In the genomic region with DNA sequence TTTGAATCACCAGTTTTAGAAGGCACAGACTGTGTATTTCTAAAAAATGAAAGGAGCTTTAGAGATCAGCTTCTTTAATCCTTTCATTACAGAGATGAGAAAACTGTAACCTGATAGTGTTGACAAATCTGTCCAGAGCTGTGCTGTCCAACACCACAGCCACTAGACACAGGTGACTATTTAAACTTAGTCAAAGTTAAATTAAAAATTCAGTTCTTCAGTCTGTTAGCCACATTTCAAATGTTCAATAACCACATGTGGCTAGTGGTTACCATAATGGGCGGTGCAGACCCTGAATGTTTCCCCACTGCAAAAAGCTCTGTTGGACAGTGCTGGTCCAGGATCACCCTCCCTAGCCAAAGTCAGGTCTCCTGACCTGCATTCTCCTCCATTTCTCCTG, we compare ENCODE assay signal across 14 cellular contexts.
DNase-seq lines count a peak whose midpoint lies in the region; ATAC-seq and TF ChIP-seq lines count a peak whose summit lies in the region.
"Had no signal": no experiment of that assay in that cellular context is flagged by ENCODE, and none has a peak within 500 bp of the region (broad histone marks: within the 10 kb centered on the region; RNA-seq: fewer than 3 reads in every experiment).

No MANE protein-coding gene starts in this region.

- H3K9ac ChIP-seq in OCI-LY1 (ENCODE audit: low read length), result peak overlapping the region; percentile 58

- peaks cover 91% of the 10 kb centered on the region for H3K36me3 Mint-ChIP-seq in activated T-cell treated with anti-CD3 and anti-CD28 coated beads, Interleukin-2, amount 50 U/mL, for 24 hours (ENCODE audit: low read depth)
- H3K36me3 Mint-ChIP-seq in effector memory CD8-positive, alpha-beta T cell (ENCODE audit: insufficient read depth), result peaks cover 49% of the 10 kb centered on the region
- H3K36me3 Mint-ChIP-seq in stimulated activated naive CD8-positive, alpha-beta T cell treated with anti-CD3 and anti-CD28 coated beads, Interleukin-15, Interleukin-2, amounts not matched to agents 100 ng/mL and 50 ng/mL, for 24 hours (ENCODE audit: low read depth), result peaks cover 57% of the 10 kb centered on the region

- no peak for DNase-seq in activated T-cell treated with anti-CD3 and anti-CD28 coated beads, Interleukin-2, amount 50 U/mL, for 24 hours
- DNase-seq in activated T-cell treated with anti-CD3 and anti-CD28 coated beads, Interleukin-2, amount 50 U/mL, for 48 hours, result no peak
- DNase-seq in effector memory CD8-positive, alpha-beta T cell, result no peak
- DNase-seq in NOMO-1 (lab: John Stamatoyannopoulos, UW; ENCODE audit: unreplicated experiment in 2 of 2), result no peak
- no peak for DNase-seq in SHP77 treated with DMSO at 0.1 percent for 48 hours (lab: John Stamatoyannopoulos, UW)
- no peak for DNase-seq in superior temporal gyrus (ENCODE audit: extremely low spot score)
- DNase-seq: MG63, NCI-H446 treated with DMSO at 0.1 percent for 48 hours, upper lobe of left lung had no signal

- H3K4me1 ChIP-seq in OCI-LY1 (ENCODE audit: insufficient read depth, low read length, severe bottlenecking), result peaks cover 81% of the 10 kb centered on the region
- H3K4me1 ChIP-seq: breast epithelium had no signal

- H3K4me3 Mint-ChIP-seq in activated T-cell treated with anti-CD3 and anti-CD28 coated beads, Interleukin-2, amount 50 U/mL, for 24 hours, result peak overlapping the region; percentile 58
- H3K4me3 Mint-ChIP-seq in effector memory CD8-positive, alpha-beta T cell, result peak overlapping the region; percentile 66 to 68
- H3K4me3 Mint-ChIP-seq in stimulated activated naive CD8-positive, alpha-beta T cell treated with anti-CD3 and anti-CD28 coated beads, Interleukin-15, Interleukin-2, amounts not matched to agents 100 ng/mL and 50 ng/mL, for 24 hours, result peak overlapping the region; percentile 55

- H3K27me3 ChIP-seq in OCI-LY1 (ENCODE audit: insufficient read depth, low read length), result no peaks in the 10 kb centered on the region
- H3K27me3 ChIP-seq: breast epithelium, MG63, upper lobe of left lung had no signal

- peak overlapping the region; percentile 27 for H3K4me2 ChIP-seq in OCI-LY1 (ENCODE audit: low read length)

- H2AFZ ChIP-seq in OCI-LY1 (ENCODE audit: low read length), result no peak overlapping the region

- peak overlapping the region; percentile 99 for H3K27ac Mint-ChIP-seq in activated T-cell treated with anti-CD3 and anti-CD28 coated beads, Interleukin-2, amount 50 U/mL, for 24 hours
- H3K27ac Mint-ChIP-seq in effector memory CD8-positive, alpha-beta T cell, result peak overlapping the region; percentile 97 to 99
- H3K27ac Mint-ChIP-seq in stimulated activated naive CD8-positive, alpha-beta T cell treated with anti-CD3 and anti-CD28 coated beads, Interleukin-15, Interleukin-2, amounts not matched to agents 100 ng/mL and 50 ng/mL, for 24 hours, result peak overlapping the region; percentile 97

- H3K4me1 Mint-ChIP-seq in activated T-cell treated with anti-CD3 and anti-CD28 coated beads, Interleukin-2, amount 50 U/mL, for 24 hours (ENCODE audit: low read depth), result peaks cover 82% of the 10 kb centered on the region
- H3K4me1 Mint-ChIP-seq in effector memory CD8-positive, alpha-beta T cell (ENCODE audit: low read depth in 2 of 2), result peaks cover 55 to 75% of the 10 kb centered on the region in 2 donors
- H3K4me1 Mint-ChIP-seq in stimulated activated naive CD8-positive, alpha-beta T cell treated with anti-CD3 and anti-CD28 coated beads, Interleukin-15, Interleukin-2, amounts not matched to agents 100 ng/mL and 50 ng/mL, for 24 hours (ENCODE audit: low read depth), result peaks cover 86% of the 10 kb centered on the region

- no peaks in the 10 kb centered on the region for H3K9me3 ChIP-seq in OCI-LY1 (ENCODE audit: low read length)
- H3K9me3 ChIP-seq: breast epithelium, MG63, upper lobe of left lung had no signal

- ATAC-seq in effector memory CD8-positive, alpha-beta T cell (replicated peaks), result no peak

- H3K27ac ChIP-seq in OCI-LY1 (ENCODE audit: low read depth, low read length, poor library complexity, severe bottlenecking), result peak overlapping the region; percentile 85
- H3K27ac ChIP-seq: breast epithelium, epithelial cell of prostate, HL-60 had no signal

- H4K20me1 ChIP-seq in OCI-LY1 (ENCODE audit: insufficient read depth, low read length), result no peaks in the 10 kb centered on the region

- H3K79me2 ChIP-seq in OCI-LY1 (ENCODE audit: insufficient read depth, low read length), result no peaks in the 10 kb centered on the region

- H3K9me3 Mint-ChIP-seq in activated T-cell treated with anti-CD3 and anti-CD28 coated beads, Interleukin-2, amount 50 U/mL, for 24 hours, result no peaks in the 10 kb centered on the region
- no peaks in the 10 kb centered on the region for H3K9me3 Mint-ChIP-seq in effector memory CD8-positive, alpha-beta T cell
- no peaks in the 10 kb centered on the region for H3K9me3 Mint-ChIP-seq in stimulated activated naive CD8-positive, alpha-beta T cell treated with anti-CD3 and anti-CD28 coated beads, Interleukin-15, Interleukin-2, amounts not matched to agents 100 ng/mL and 50 ng/mL, for 24 hours

- no peak overlapping the region for H3K4me3 ChIP-seq in OCI-LY1 (ENCODE audit: low read depth, low read length, poor library complexity, severe bottlenecking)
- H3K4me3 ChIP-seq: breast epithelium, MG63, upper lobe of left lung had no signal

- H3F3A ChIP-seq in OCI-LY1 (ENCODE audit: insufficient read depth, low read length), result no peaks in the 10 kb centered on the region; the same call in 1 of the 2 replicates

- H3K27me3 Mint-ChIP-seq in activated T-cell treated with anti-CD3 and anti-CD28 coated beads, Interleukin-2, amount 50 U/mL, for 24 hours, result no peaks in the 10 kb centered on the region
- H3K27me3 Mint-ChIP-seq in effector memory CD8-positive, alpha-beta T cell, result no peaks in the 10 kb centered on the region
- no peaks in the 10 kb centered on the region for H3K27me3 Mint-ChIP-seq in stimulated activated naive CD8-positive, alpha-beta T cell treated with anti-CD3 and anti-CD28 coated beads, Interleukin-15, Interleukin-2, amounts not matched to agents 100 ng/mL and 50 ng/mL, for 24 hours

- peaks cover 53% of the 10 kb centered on the region; the same call in 1 of the 2 replicates for H3K36me3 ChIP-seq in OCI-LY1 (ENCODE audit: insufficient read depth, low read length)
- H3K36me3 ChIP-seq: breast epithelium had no signal

- TF ChIP-seq CTCF in OCI-LY1 (IDR thresholded peaks at IDR 0.05; ENCODE audit: low read length), result no peak

- H3K9me2 ChIP-seq in OCI-LY1 (ENCODE audit: low read depth, low read length), result no peaks in the 10 kb centered on the region
